In the genomic region with DNA sequence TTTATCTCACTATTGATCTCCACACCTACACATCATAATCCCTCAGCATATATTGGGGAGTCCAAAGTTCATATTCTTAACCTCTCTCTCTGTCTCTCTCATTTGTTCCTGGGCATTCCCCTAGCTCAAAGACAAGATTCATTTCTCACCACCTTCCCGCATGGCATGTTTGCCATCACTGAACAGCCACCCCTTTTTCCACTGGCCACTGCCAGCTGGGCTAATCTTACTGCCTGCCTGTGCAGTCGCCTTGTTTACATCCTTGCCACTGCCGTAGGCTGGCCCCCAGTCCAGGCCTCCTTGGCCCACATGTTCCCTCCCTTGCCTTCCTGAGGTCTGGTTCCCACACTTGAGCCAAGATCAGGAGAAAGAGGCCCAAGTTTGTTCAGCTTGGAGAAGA, we compare ENCODE assay signal across 1 cellular context.
TF ChIP-seq lines count a peak whose summit lies in the region.

No MANE protein-coding gene starts in this region.

TF ChIP-seq in HepG2, 621 proteins besides CTCF, POLR2A, EP300 and RAD21 (continued from another document and continues in another):
- TF ChIP-seq ARID4A (CRISPR knock-in tag; IDR thresholded peaks at IDR 0.05; ENCODE audit: borderline replicate concordance) (no peak), JDP2 (CRISPR knock-in tag; IDR thresholded peaks at IDR 0.05; ENCODE audit: borderline replicate concordance) (no peak), DMAP1 (CRISPR knock-in tag; IDR thresholded peaks at IDR 0.05) (0 out of 2 replicates have a peak, but pooled peaks have one; percentile 34), FOXO1 (CRISPR knock-in tag; IDR thresholded peaks at IDR 0.05) (peak; percentile 48; the same call in 1 of the 2 replicates), MNT (IDR thresholded peaks at IDR 0.05) (no peak), ZKSCAN1 (IDR thresholded peaks at IDR 0.05; ENCODE audit: low read length) (no peak), FUBP1 (CRISPR knock-in tag; IDR thresholded peaks at IDR 0.05; ENCODE audit: borderline replicate concordance) (no peak), ZNF598 (CRISPR knock-in tag; IDR thresholded peaks at IDR 0.05; ENCODE audit: borderline replicate concordance) (0 out of 2 replicates have a peak, but pooled peaks have one; percentile 26), NFKB2 (CRISPR knock-in tag; IDR thresholded peaks at IDR 0.05; ENCODE audit: borderline replicate concordance) (no peak), SMC3 (IDR thresholded peaks at IDR 0.05; ENCODE audit: low read length) (0 out of 2 replicates have a peak, but pooled peaks have one; percentile 4), FOSL2 (CRISPR knock-in tag; IDR thresholded peaks at IDR 0.05) (no peak), POGZ (CRISPR knock-in tag; IDR thresholded peaks at IDR 0.05) (0 out of 2 replicates have a peak, but pooled peaks have one; percentile 51), TEAD3 (CRISPR knock-in tag; optimal IDR thresholded peaks at IDR 0.05; ENCODE audit: borderline replicate concordance) (peak; percentile 13), MLLT10 (CRISPR knock-in tag; IDR thresholded peaks at IDR 0.05) (no peak), HNRNPL (IDR thresholded peaks at IDR 0.05; ENCODE audit: low read depth, low read length) (peak; percentile 77), CENPT (CRISPR knock-in tag; IDR thresholded peaks at IDR 0.05; ENCODE audit: low read depth) (no peak), ZNF256 (CRISPR knock-in tag; conservative IDR thresholded peaks at IDR 0.05) (no peak), ARID3A (IDR thresholded peaks at IDR 0.05; ENCODE audit: low read depth, low read length) (no peak), FOXK1 (CRISPR knock-in tag; IDR thresholded peaks at IDR 0.05; ENCODE audit: borderline replicate concordance, low read depth) (peak; percentile 51; the same call in 1 of the 2 replicates), HMG20B (CRISPR knock-in tag; conservative IDR thresholded peaks at IDR 0.05) (0 out of 2 replicates have a peak, but pooled peaks have one; percentile 20), ATF7-NPFF (CRISPR knock-in tag; IDR thresholded peaks at IDR 0.05; ENCODE audit: low read depth) (no peak), HDAC2 (CRISPR knock-in tag; IDR thresholded peaks at IDR 0.05) (peak; percentile 50), HMGA1 (CRISPR knock-in tag; conservative IDR thresholded peaks at IDR 0.05) (no peak), FOXA3 (CRISPR knock-in tag; IDR thresholded peaks at IDR 0.05) (peak; percentile 71)
- TF ChIP-seq, protein P1, sequence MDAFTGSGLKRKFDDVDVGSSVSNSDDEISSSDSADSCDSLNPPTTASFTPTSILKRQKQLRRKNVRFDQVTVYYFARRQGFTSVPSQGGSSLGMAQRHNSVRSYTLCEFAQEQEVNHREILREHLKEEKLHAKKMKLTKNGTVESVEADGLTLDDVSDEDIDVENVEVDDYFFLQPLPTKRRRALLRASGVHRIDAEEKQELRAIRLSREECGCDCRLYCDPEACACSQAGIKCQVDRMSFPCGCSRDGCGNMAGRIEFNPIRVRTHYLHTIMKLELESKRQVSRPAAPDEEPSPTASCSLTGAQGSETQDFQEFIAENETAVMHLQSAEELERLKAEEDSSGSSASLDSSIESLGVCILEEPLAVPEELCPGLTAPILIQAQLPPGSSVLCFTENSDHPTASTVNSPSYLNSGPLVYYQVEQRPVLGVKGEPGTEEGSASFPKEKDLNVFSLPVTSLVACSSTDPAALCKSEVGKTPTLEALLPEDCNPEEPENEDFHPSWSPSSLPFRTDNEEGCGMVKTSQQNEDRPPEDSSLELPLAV (CRISPR knock-in tag; conservative IDR thresholded peaks at IDR 0.05; ENCODE audit: low read depth) = no peak
- TF ChIP-seq, protein P2, sequence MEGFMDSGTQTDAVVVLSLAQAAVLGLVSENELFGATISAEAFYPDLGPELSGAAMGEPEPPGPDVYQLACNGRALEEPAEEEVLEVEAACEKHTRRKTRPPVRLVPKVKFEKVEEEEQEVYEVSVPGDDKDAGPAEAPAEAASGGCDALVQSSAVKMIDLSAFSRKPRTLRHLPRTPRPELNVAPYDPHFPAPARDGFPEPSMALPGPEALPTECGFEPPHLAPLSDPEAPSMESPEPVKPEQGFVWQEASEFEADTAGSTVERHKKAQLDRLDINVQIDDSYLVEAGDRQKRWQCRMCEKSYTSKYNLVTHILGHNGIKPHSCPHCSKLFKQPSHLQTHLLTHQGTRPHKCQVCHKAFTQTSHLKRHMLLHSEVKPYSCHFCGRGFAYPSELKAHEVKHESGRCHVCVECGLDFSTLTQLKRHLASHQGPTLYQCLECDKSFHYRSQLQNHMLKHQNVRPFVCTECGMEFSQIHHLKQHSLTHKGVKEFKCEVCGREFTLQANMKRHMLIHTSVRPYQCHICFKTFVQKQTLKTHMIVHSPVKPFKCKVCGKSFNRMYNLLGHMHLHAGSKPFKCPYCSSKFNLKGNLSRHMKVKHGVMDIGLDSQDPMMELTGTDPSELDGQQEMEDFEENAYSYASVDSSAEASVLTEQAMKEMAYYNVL (CRISPR knock-in tag; IDR thresholded peaks at IDR 0.05; ENCODE audit: borderline replicate concordance) = peak; percentile 73; the same call in 1 of the 2 replicates
- TF ChIP-seq, protein P3, sequence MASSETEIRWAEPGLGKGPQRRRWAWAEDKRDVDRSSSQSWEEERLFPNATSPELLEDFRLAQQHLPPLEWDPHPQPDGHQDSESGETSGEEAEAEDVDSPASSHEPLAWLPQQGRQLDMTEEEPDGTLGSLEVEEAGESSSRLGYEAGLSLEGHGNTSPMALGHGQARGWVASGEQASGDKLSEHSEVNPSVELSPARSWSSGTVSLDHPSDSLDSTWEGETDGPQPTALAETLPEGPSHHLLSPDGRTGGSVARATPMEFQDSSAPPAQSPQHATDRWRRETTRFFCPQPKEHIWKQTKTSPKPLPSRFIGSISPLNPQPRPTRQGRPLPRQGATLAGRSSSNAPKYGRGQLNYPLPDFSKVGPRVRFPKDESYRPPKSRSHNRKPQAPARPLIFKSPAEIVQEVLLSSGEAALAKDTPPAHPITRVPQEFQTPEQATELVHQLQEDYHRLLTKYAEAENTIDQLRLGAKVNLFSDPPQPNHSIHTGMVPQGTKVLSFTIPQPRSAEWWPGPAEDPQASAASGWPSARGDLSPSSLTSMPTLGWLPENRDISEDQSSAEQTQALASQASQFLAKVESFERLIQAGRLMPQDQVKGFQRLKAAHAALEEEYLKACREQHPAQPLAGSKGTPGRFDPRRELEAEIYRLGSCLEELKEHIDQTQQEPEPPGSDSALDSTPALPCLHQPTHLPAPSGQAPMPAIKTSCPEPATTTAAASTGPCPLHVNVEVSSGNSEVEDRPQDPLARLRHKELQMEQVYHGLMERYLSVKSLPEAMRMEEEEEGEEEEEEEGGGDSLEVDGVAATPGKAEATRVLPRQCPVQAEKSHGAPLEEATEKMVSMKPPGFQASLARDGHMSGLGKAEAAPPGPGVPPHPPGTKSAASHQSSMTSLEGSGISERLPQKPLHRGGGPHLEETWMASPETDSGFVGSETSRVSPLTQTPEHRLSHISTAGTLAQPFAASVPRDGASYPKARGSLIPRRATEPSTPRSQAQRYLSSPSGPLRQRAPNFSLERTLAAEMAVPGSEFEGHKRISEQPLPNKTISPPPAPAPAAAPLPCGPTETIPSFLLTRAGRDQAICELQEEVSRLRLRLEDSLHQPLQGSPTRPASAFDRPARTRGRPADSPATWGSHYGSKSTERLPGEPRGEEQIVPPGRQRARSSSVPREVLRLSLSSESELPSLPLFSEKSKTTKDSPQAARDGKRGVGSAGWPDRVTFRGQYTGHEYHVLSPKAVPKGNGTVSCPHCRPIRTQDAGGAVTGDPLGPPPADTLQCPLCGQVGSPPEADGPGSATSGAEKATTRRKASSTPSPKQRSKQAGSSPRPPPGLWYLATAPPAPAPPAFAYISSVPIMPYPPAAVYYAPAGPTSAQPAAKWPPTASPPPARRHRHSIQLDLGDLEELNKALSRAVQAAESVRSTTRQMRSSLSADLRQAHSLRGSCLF (CRISPR knock-in tag; IDR thresholded peaks at IDR 0.05; ENCODE audit: borderline replicate concordance) = no peak
- TF ChIP-seq, protein P4, sequence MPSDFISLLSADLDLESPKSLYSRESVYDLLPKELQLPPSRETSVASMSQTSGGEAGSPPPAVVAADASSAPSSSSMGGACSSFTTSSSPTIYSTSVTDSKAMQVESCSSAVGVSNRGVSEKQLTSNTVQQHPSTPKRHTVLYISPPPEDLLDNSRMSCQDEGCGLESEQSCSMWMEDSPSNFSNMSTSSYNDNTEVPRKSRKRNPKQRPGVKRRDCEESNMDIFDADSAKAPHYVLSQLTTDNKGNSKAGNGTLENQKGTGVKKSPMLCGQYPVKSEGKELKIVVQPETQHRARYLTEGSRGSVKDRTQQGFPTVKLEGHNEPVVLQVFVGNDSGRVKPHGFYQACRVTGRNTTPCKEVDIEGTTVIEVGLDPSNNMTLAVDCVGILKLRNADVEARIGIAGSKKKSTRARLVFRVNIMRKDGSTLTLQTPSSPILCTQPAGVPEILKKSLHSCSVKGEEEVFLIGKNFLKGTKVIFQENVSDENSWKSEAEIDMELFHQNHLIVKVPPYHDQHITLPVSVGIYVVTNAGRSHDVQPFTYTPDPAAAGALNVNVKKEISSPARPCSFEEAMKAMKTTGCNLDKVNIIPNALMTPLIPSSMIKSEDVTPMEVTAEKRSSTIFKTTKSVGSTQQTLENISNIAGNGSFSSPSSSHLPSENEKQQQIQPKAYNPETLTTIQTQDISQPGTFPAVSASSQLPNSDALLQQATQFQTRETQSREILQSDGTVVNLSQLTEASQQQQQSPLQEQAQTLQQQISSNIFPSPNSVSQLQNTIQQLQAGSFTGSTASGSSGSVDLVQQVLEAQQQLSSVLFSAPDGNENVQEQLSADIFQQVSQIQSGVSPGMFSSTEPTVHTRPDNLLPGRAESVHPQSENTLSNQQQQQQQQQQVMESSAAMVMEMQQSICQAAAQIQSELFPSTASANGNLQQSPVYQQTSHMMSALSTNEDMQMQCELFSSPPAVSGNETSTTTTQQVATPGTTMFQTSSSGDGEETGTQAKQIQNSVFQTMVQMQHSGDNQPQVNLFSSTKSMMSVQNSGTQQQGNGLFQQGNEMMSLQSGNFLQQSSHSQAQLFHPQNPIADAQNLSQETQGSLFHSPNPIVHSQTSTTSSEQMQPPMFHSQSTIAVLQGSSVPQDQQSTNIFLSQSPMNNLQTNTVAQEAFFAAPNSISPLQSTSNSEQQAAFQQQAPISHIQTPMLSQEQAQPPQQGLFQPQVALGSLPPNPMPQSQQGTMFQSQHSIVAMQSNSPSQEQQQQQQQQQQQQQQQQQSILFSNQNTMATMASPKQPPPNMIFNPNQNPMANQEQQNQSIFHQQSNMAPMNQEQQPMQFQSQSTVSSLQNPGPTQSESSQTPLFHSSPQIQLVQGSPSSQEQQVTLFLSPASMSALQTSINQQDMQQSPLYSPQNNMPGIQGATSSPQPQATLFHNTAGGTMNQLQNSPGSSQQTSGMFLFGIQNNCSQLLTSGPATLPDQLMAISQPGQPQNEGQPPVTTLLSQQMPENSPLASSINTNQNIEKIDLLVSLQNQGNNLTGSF (CRISPR knock-in tag; IDR thresholded peaks at IDR 0.05) = no peak
